In the genomic region with DNA sequence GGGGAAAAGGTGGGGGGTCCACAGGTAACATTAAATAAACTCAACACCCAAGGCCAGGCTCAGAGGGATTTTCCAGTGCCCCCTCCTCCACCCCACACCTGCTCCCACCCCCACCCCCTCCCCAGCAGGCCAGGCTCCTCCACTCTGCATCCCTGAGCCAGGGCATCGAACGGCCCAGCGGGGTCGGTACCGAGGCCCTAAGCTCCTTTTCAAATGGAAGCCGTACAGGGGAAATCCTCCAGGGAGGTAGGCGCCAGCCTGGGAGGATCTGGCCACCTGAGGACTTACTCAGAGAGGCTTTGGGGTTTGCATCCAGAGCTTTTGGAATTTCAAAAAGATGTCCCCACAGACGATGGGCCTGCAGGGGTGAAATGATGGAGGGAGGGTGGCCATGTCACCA, we compare ENCODE assay signal across 19 cellular contexts. TPM values are rescaled to one million over a fixed set of nuclear protein-coding genes. Genes with fewer than 3 reads are reported as not detected.
DNase-seq lines count a peak whose midpoint lies in the region; ATAC-seq and TF ChIP-seq lines count a peak whose summit lies in the region.
"Had no signal": no experiment of that assay in that cellular context is flagged by ENCODE, and none has a peak within 500 bp of the region (broad histone marks: within the 10 kb centered on the region; RNA-seq: fewer than 3 reads in every experiment).

No MANE protein-coding gene starts in this region.

- peak overlapping the region in 3 of 4 donors; percentile 2 to 79 (median 70) for H3K27ac ChIP-seq in gastroesophageal sphincter
- H3K27ac ChIP-seq: 22Rv1 had no signal

- no peak for ATAC-seq in gastroesophageal sphincter
- ATAC-seq in HG03354 (IDR thresholded peaks at IDR 0.05; ENCODE audit: poor library complexity, severe bottlenecking, unreplicated experiment) = no peak

- TF ChIP-seq CTCF in gastroesophageal sphincter (IDR thresholded peaks at IDR 0.05) (no peak), osteocyte (IDR thresholded peaks at IDR 0.05) (no peak)

- peaks cover 2% of the 10 kb centered on the region for H3K9me3 Mint-ChIP-seq in activated CD4-positive, alpha-beta T cell treated with anti-CD3 and anti-CD28 coated beads, Interleukin-2, amount 10 ng/mL, durations not matched to agents 7 days and 5 days
- H3K9me3 Mint-ChIP-seq in osteocyte (ENCODE audit: unreplicated experiment) = no peaks in the 10 kb centered on the region
- H3K9me3 Mint-ChIP-seq: activated CD4-positive, alpha-beta memory T cell treated with anti-CD3 and anti-CD28 coated beads for 36 hours had no signal

- peaks cover 0 to 16% (median 0%) of the 10 kb centered on the region in 3 donors for H3K9me3 ChIP-seq in gastroesophageal sphincter
- H3K9me3 ChIP-seq: ovary, SK-N-SH had no signal

- peaks cover 79% of the 10 kb centered on the region for H3K4me1 Mint-ChIP-seq in activated CD4-positive, alpha-beta T cell treated with anti-CD3 and anti-CD28 coated beads, Interleukin-2, amount 10 ng/mL, durations not matched to agents 7 days and 5 days
- H3K4me1 Mint-ChIP-seq in osteocyte (ENCODE audit: unreplicated experiment) = peaks cover 33% of the 10 kb centered on the region

- no peak for TF ChIP-seq POLR2A in gastroesophageal sphincter (IDR thresholded peaks at IDR 0.05)

- no peak overlapping the region for H3K4me3 Mint-ChIP-seq in activated CD4-positive, alpha-beta T cell treated with anti-CD3 and anti-CD28 coated beads, Interleukin-2, amount 10 ng/mL, durations not matched to agents 7 days and 5 days
- H3K4me3 Mint-ChIP-seq in osteocyte (ENCODE audit: unreplicated experiment) = no peak overlapping the region
- H3K4me3 Mint-ChIP-seq: activated CD4-positive, alpha-beta memory T cell treated with anti-CD3 and anti-CD28 coated beads for 36 hours had no signal

- POLR2A ChIA-PET in activated CD4-positive, alpha-beta T cell treated with anti-CD3 and anti-CD28 coated beads, Interleukin-2, amount 10 ng/mL, durations not matched to agents 7 days and 5 days (lab: Charles Lee) = interaction anchor here (0.8 kb wide), 1 partner anchor 11 kb away, joined by 3 read pairs; no protein-coding TSS in a partner anchor

- H3K36me3 ChIP-seq in gastroesophageal sphincter = no peaks in the 10 kb centered on the region
- H3K36me3 ChIP-seq: ovary had no signal

- H3K4me1 ChIP-seq in gastroesophageal sphincter = peaks cover 0 to 24% (median 11%) of the 10 kb centered on the region in 3 donors

- TF ChIP-seq EP300 in gastroesophageal sphincter (IDR thresholded peaks at IDR 0.05) = no peak

- CTCF ChIA-PET in activated CD4-positive, alpha-beta T cell treated with anti-CD3 and anti-CD28 coated beads, Interleukin-2, amount 10 ng/mL, durations not matched to agents 7 days and 5 days (lab: Charles Lee) = interaction anchor here (1.0 to 6.5 kb wide), 8 partner anchors 9 to 52 kb away, joined by 3 to 42 read pairs (median 4); no protein-coding TSS in a partner anchor

- H3K36me3 Mint-ChIP-seq in activated CD4-positive, alpha-beta T cell treated with anti-CD3 and anti-CD28 coated beads, Interleukin-2, amount 10 ng/mL, durations not matched to agents 7 days and 5 days (ENCODE audit: low read depth) = peaks cover 17% of the 10 kb centered on the region
- no peaks in the 10 kb centered on the region for H3K36me3 Mint-ChIP-seq in osteocyte (ENCODE audit: unreplicated experiment)
- H3K36me3 Mint-ChIP-seq: activated CD4-positive, alpha-beta memory T cell treated with anti-CD3 and anti-CD28 coated beads for 36 hours had no signal

- H3K27me3 ChIP-seq in gastroesophageal sphincter = no peaks in the 10 kb centered on the region
- H3K27me3 ChIP-seq: ovary had no signal

- intact Hi-C loops in posterior vena cava (cut with DNase I) = loop anchor here in 1 of 2 donors (5.0 kb wide), 1 partner anchor 37 kb away; no protein-coding TSS in a partner anchor

- WGBS in gastroesophageal sphincter (ENCODE audit: low coverage in 1 of 2), 2 donors = no CpG with 5 or more reads among the region's 8 CpGs

- no peaks in the 10 kb centered on the region for H3K27me3 Mint-ChIP-seq in activated CD4-positive, alpha-beta T cell treated with anti-CD3 and anti-CD28 coated beads, Interleukin-2, amount 10 ng/mL, durations not matched to agents 7 days and 5 days
- no peaks in the 10 kb centered on the region for H3K27me3 Mint-ChIP-seq in osteocyte (ENCODE audit: unreplicated experiment)
- H3K27me3 Mint-ChIP-seq: activated CD4-positive, alpha-beta memory T cell treated with anti-CD3 and anti-CD28 coated beads for 36 hours had no signal

- peak overlapping the region; percentile 93 for H3K27ac Mint-ChIP-seq in activated CD4-positive, alpha-beta T cell treated with anti-CD3 and anti-CD28 coated beads, Interleukin-2, amount 10 ng/mL, durations not matched to agents 7 days and 5 days
- peak overlapping the region; percentile 14 for H3K27ac Mint-ChIP-seq in osteocyte (ENCODE audit: unreplicated experiment)

- no peak for DNase-seq in activated CD4-positive, alpha-beta T cell treated with anti-CD3 and anti-CD28 coated beads, Interleukin-2, amount 10 ng/mL, durations not matched to agents 7 days and 5 days
- no peak for DNase-seq in activated CD4-positive, alpha-beta T cell treated with anti-CD3 and anti-CD28 coated beads for 4 hours
- DNase-seq in osteocyte (ENCODE audit: extremely low spot score, unreplicated experiment) (no peak), posterior vena cava (ENCODE audit: low spot score) (no peak), ureter (ENCODE audit: low spot score) (no peak), OCI-M1 (lab: John Stamatoyannopoulos, UW) (no peak)
- DNase-seq: activated CD4-positive, alpha-beta memory T cell treated with anti-CD3 and anti-CD28 coated beads for 36 hours; activated T-cell treated with anti-CD3 and anti-CD28 coated beads, Interleukin-2, amount 50 U/mL, for 48 hours; C1 segment of cervical spinal cord; cerebellar nuclear complex; foreskin fibroblast; NCI-H1417 treated with DMSO at 0.1 percent for 48 hours; NCI-H446; ovary; SK-N-SH; stimulated activated naive CD4-positive, alpha-beta T cell had no signal

- no peak overlapping the region for H3K4me3 ChIP-seq in gastroesophageal sphincter
- H3K4me3 ChIP-seq: ovary had no signal

RNA-seq across cellular contexts. Expression of gene ZFP36L2, which starts 46.5 kb away (rescaled TPM):
- total RNA-seq in activated CD4-positive, alpha-beta T cell treated with anti-CD3 and anti-CD28 coated beads, Interleukin-2, amount 10 ng/mL, durations not matched to agents 7 days and 5 days = 100 to 1,000 TPM; 210 to 228 TPM
- total RNA-seq in gastroesophageal sphincter (10 to 100 TPM; 50.9 to 83.2 (median 73.4) TPM), osteocyte (87.9 and 88.0 TPM in 2 replicates), posterior vena cava (100 to 1,000 TPM; 123 to 148 TPM), ureter (149 TPM)
